In genomic region chr2:196453613-196454047, GRCh38 we compare ENCODE assay signal across 8 cellular contexts.
DNase-seq lines count a peak whose midpoint lies in the region; ATAC-seq, FAIRE-seq and TF ChIP-seq lines count a peak whose summit lies in the region.

No MANE protein-coding gene starts in this region.

- H3K4me2 ChIP-seq in fibroblast of lung (ENCODE audit: extremely low read depth, insufficient read depth, low read length) = no peak overlapping the region

- H3K79me2 ChIP-seq in fibroblast of lung (ENCODE audit: control insufficient read depth, insufficient read depth, low read length) = no peaks in the 10 kb centered on the region

- peak; percentile 67 for ATAC-seq in GM21786 (IDR thresholded peaks at IDR 0.05; ENCODE audit: unreplicated experiment)
- no peak for ATAC-seq in GM21423 (IDR thresholded peaks at IDR 0.05; ENCODE audit: unreplicated experiment)

- H3K9me3 ChIP-seq in MG63 (peaks cover 2% of the 10 kb centered on the region; the same call in 1 of the 2 replicates), fibroblast of lung (ENCODE audit: control insufficient read depth, insufficient read depth, low read depth, low read length) (no peaks in the 10 kb centered on the region), prostate gland (no peaks in the 10 kb centered on the region)

- H3K9ac ChIP-seq in fibroblast of lung (ENCODE audit: insufficient read depth, low read length) = no peak overlapping the region

- 14% methylated on average over 4 of the region's 4 CpGs for WGBS in prostate gland

- no peak overlapping the region for H3K4me3 ChIP-seq in MG63
- H3K4me3 ChIP-seq in fibroblast of lung (replicated peaks in 1 of 4; ENCODE audit: control extremely low read depth in 1 of 4, insufficient read depth in 1 of 4, low read depth in 3 of 4, low read length in 4 of 4) = no peak overlapping the region
- no peak overlapping the region for H3K4me3 ChIP-seq in prostate gland

- no peaks in the 10 kb centered on the region for H3K36me3 ChIP-seq in MG63
- H3K36me3 ChIP-seq in fibroblast of lung (ENCODE audit: control insufficient read depth, insufficient read depth, low read length) = no peaks in the 10 kb centered on the region
- no peaks in the 10 kb centered on the region for H3K36me3 ChIP-seq in prostate gland

- TF ChIP-seq POLR2A in prostate gland (IDR thresholded peaks at IDR 0.05) = no peak

- H3K27ac ChIP-seq in VCaP = no peak overlapping the region
- H3K27ac ChIP-seq in fibroblast of lung (ENCODE audit: insufficient read depth, low read length) = no peak overlapping the region
- no peak overlapping the region for H3K27ac ChIP-seq in prostate gland

- TF ChIP-seq CTCF in VCaP (conservative IDR thresholded peaks at IDR 0.05) (peak; percentile 75), fibroblast of lung (conservative IDR thresholded peaks at IDR 0.05 in 1 of 2, IDR thresholded peaks at IDR 0.05 in 1 of 2; ENCODE audit: low read depth in 1 of 2, low read length in 2 of 2) (peak; percentile 53 to 70), prostate gland (IDR thresholded peaks at IDR 0.05) (peak in 3 of 4 experiments; percentile 13 to 29 (median 18))

- FAIRE-seq in G401.6 (lab: Jason Lieb, UNC) = peak; percentile 27

- peak; percentile 25 for DNase-seq in MG63
- peak; percentile 48 to 74 for DNase-seq in fibroblast of lung (ENCODE audit: low read depth in 2 of 2)
- peak; percentile 8 for DNase-seq in prostate gland (ENCODE audit: low spot score)
- no peak for DNase-seq in COLO668 (lab: John Stamatoyannopoulos, UW; ENCODE audit: unreplicated experiment)

- H3K27me3 ChIP-seq in MG63 (no peaks in the 10 kb centered on the region), fibroblast of lung (ENCODE audit: control insufficient read depth, insufficient read depth, low read length) (no peaks in the 10 kb centered on the region), prostate gland (replicated peaks; ENCODE audit: insufficient read depth) (no peaks in the 10 kb centered on the region)

- no peaks in the 10 kb centered on the region for H3K4me1 ChIP-seq in fibroblast of lung (ENCODE audit: control insufficient read depth, extremely low read depth, insufficient read depth, low read length)
- no peaks in the 10 kb centered on the region for H3K4me1 ChIP-seq in prostate gland (replicated peaks)

- no peak overlapping the region for H2AFZ ChIP-seq in fibroblast of lung (ENCODE audit: low read length)

- no peaks in the 10 kb centered on the region for H4K20me1 ChIP-seq in fibroblast of lung (ENCODE audit: control insufficient read depth, extremely low read depth, insufficient read depth, low read length)

- intact Hi-C loops in prostate gland (cut with DNase I) = loop anchor here (10.0 kb wide), 1 partner anchor 159 kb away; no protein-coding TSS in a partner anchor

Comparison
In these comparisons a context has a peak if more than half of its experiments do, and no peak if none do; other contexts are left out.
1. CTCF ChIP-seq: peak in every context shown above with its lines; median percentile 75 in VCaP; 62 in fibroblast of lung; 18 in prostate gland.